In genomic region chr18:8603663-8604520, GRCh38 we compare ENCODE assay signal across 11 cellular contexts. TPM values are rescaled to one million over a fixed set of nuclear protein-coding genes. Genes with fewer than 3 reads are reported as not detected.
DNase-seq lines count a peak whose midpoint lies in the region; ATAC-seq, FAIRE-seq and TF ChIP-seq lines count a peak whose summit lies in the region.
"Had no signal": no experiment of that assay in that cellular context is flagged by ENCODE, and none has a peak within 500 bp of the region (broad histone marks: within the 10 kb centered on the region; RNA-seq: fewer than 3 reads in every experiment).

No MANE protein-coding gene starts in this region.

- no peaks in the 10 kb centered on the region for H3K9me1 ChIP-seq in K562 (ENCODE audit: control insufficient read depth, insufficient read depth, low read length)

- H3K4me3 ChIP-seq in NB4 (ENCODE audit: low read depth, low read length): peak overlapping the region; percentile 55
- no peak overlapping the region for H3K4me3 ChIP-seq in K562
- peak overlapping the region; percentile 12 for H3K4me3 ChIP-seq in thymus (ENCODE audit: low read length)
- H3K4me3 ChIP-seq: cardiac muscle cell had no signal

- no peak for TF ChIP-seq EP300 in K562 (IDR thresholded peaks at IDR 0.05; ENCODE audit: low read length)

- CTCF ChIA-PET in K562 (lab: Yijun Ruan, JAX; ENCODE audit: low intra/inter-chr PET ratio): no interaction called here

- H3K27ac Mint-ChIP-seq in activated naive CD4-positive, alpha-beta T cell treated with anti-CD3 and anti-CD28 coated beads, Interleukin-2, amount 50 U/mL, for 24 hours: no peak overlapping the region

- H3K4me1 Mint-ChIP-seq in activated naive CD4-positive, alpha-beta T cell treated with anti-CD3 and anti-CD28 coated beads, Interleukin-2, amount 50 U/mL, for 24 hours: peaks cover 22% of the 10 kb centered on the region

- BruUV-seq in K562 (replicated peaks; lab: Mats Ljungman, UMichigan): no TSS peak

- H3K4me1 ChIP-seq in K562 (replicated peaks in 1 of 2; ENCODE audit: control insufficient read depth in 2 of 2, insufficient read depth in 2 of 2, low read length in 2 of 2) (peaks cover 3 to 9% of the 10 kb centered on the region in 2 experiments; a peak in 4 of 5 replicates), thymus (ENCODE audit: control insufficient read depth, insufficient read depth, low read length) (no peaks in the 10 kb centered on the region)

- intact Hi-C loops in K562 (cut with micrococcal nuclease): no loop called here
- intact Hi-C loops in Right ventricle myocardium superior (cut with DNase I): no loop called here

- peak overlapping the region; percentile 53 for H3K4me2 ChIP-seq in K562 (ENCODE audit: insufficient read depth, low read length)

- in situ Hi-C loops in K562 (cut with MboI): no loop called here

- H3K79me2 ChIP-seq in K562 (ENCODE audit: control insufficient read depth, insufficient read depth, low read length): no peaks in the 10 kb centered on the region

- no peak for FAIRE-seq in K562 (lab: Jason Lieb, UNC)

- H3K27me3 Mint-ChIP-seq in activated naive CD4-positive, alpha-beta T cell treated with anti-CD3 and anti-CD28 coated beads, Interleukin-2, amount 50 U/mL, for 24 hours: peaks cover 13% of the 10 kb centered on the region

- H3K9ac ChIP-seq in K562 (ENCODE audit: insufficient read depth in 1 of 2, low read depth in 2 of 2, low read length in 2 of 2): no peak overlapping the region

- H3K36me3 Mint-ChIP-seq in activated naive CD4-positive, alpha-beta T cell treated with anti-CD3 and anti-CD28 coated beads, Interleukin-2, amount 50 U/mL, for 24 hours: no peaks in the 10 kb centered on the region

- no peak for TF ChIP-seq CTCF in NB4 (IDR thresholded peaks at IDR 0.05; ENCODE audit: low read depth, low read length)
- TF ChIP-seq CTCF in K562 (IDR thresholded peaks at IDR 0.05 in 2 of 3, conservative IDR thresholded peaks at IDR 0.05 in 1 of 3; ENCODE audit: insufficient read depth in 2 of 3, low read depth in 1 of 3, low read length in 3 of 3): no peak

- H3K27me3 ChIP-seq in K562 (ENCODE audit: control insufficient read depth in 2 of 2, insufficient read depth in 2 of 2, low read length in 2 of 2) (peaks cover 5 to 7% of the 10 kb centered on the region in 2 experiments; a peak in 3 of 5 replicates), thymus (ENCODE audit: control insufficient read depth, insufficient read depth) (no peaks in the 10 kb centered on the region)

- 20% methylated on average over 14 of the region's 14 CpGs for WGBS in K562 (ENCODE audit: insufficient coverage, low coverage, missing lambda C conversion rate)
- WGBS in thymus: 34% methylated on average over 14 of the region's 14 CpGs

- H4K20me1 ChIP-seq in K562 (replicated peaks; ENCODE audit: control insufficient read depth, insufficient read depth, low read length): no peaks in the 10 kb centered on the region

- no peaks in the 10 kb centered on the region for H3K9me3 Mint-ChIP-seq in activated naive CD4-positive, alpha-beta T cell treated with anti-CD3 and anti-CD28 coated beads, Interleukin-2, amount 50 U/mL, for 24 hours

- TF ChIP-seq POLR2A in NB4 (IDR thresholded peaks at IDR 0.05; ENCODE audit: extremely low read depth, insufficient read length) (no peak), K562 (conservative IDR thresholded peaks at IDR 0.05) (no peak)

- ATAC-seq in K562: peak; percentile 39
- no peak for ATAC-seq in Right ventricle myocardium superior (ENCODE audit: poor library complexity)

- H3K4me3 Mint-ChIP-seq in activated naive CD4-positive, alpha-beta T cell treated with anti-CD3 and anti-CD28 coated beads, Interleukin-2, amount 50 U/mL, for 24 hours: peak overlapping the region; percentile 34

- H3K27ac ChIP-seq in K562 (ENCODE audit: extremely low read depth, low read depth, low read length): no peak overlapping the region
- no peak overlapping the region for H3K27ac ChIP-seq in thymus (ENCODE audit: low read depth)
- H3K27ac ChIP-seq: cardiac muscle cell, VCaP had no signal

- no peaks in the 10 kb centered on the region for H3K9me3 ChIP-seq in K562 (replicated peaks; ENCODE audit: control insufficient read depth, insufficient read depth, low read depth, low read length)
- H3K9me3 ChIP-seq in thymus (ENCODE audit: control insufficient read depth): no peaks in the 10 kb centered on the region

- no peaks in the 10 kb centered on the region for H3K36me3 ChIP-seq in K562 (ENCODE audit: control insufficient read depth, insufficient read depth, low read length)
- H3K36me3 ChIP-seq in thymus (ENCODE audit: control insufficient read depth, insufficient read depth): no peaks in the 10 kb centered on the region
- H3K36me3 ChIP-seq: cardiac muscle cell had no signal

- peak overlapping the region; percentile 65 for H2AFZ ChIP-seq in K562 (ENCODE audit: low read depth, low read length)

- no peak for DNase-seq in activated naive CD4-positive, alpha-beta T cell (lab: John Stamatoyannopoulos, UW)
- DNase-seq in NB4 (ENCODE audit: low read depth) (peak; percentile 21), K562 (ENCODE audit: extremely low read depth in 1 of 4, low spot score in 3 of 4) (no peak), cerebellar nuclear complex (lab: John Stamatoyannopoulos, UW) (no peak), Right ventricle myocardium superior (no peak), NCI-H524 (lab: John Stamatoyannopoulos, UW) (no peak)
- DNase-seq: NCI-H187 had no signal

- TF ChIP-seq RAD21 in K562 (CRISPR knock-in tag; conservative IDR thresholded peaks at IDR 0.05 in 1 of 2, IDR thresholded peaks at IDR 0.05 in 1 of 2): no peak

- POLR2A ChIA-PET in K562 (lab: Yijun Ruan, JAX): interaction anchor here (0.7 to 1.2 kb wide), 6 partner anchors 8 to 68 kb away, joined by 3 to 5 read pairs (median 4); no protein-coding TSS in a partner anchor

TF ChIP-seq in K562, 482 proteins besides CTCF, POLR2A, EP300 and RAD21 (continues in another document):
- TF ChIP-seq HDAC3 (IDR thresholded peaks at IDR 0.05; ENCODE audit: borderline replicate concordance, partially characterized antibody) (no peak), ZNF764 (CRISPR knock-in tag; IDR thresholded peaks at IDR 0.05; ENCODE audit: low read depth) (no peak), ZSCAN29 (IDR thresholded peaks at IDR 0.05) (no peak), RNF2 (IDR thresholded peaks at IDR 0.05) (peak; percentile 35; the same call in 1 of the 2 replicates), CC2D1A (IDR thresholded peaks at IDR 0.05) (no peak), GTF3C2 (IDR thresholded peaks at IDR 0.05; ENCODE audit: borderline replicate concordance, extremely low read depth, insufficient read length) (no peak), KAT8 (IDR thresholded peaks at IDR 0.05; ENCODE audit: low read depth) (no peak), ZNF134 (CRISPR knock-in tag; conservative IDR thresholded peaks at IDR 0.05) (no peak), TOE1 (IDR thresholded peaks at IDR 0.05; ENCODE audit: borderline replicate concordance) (no peak), TOE1 (CRISPR knock-in tag; IDR thresholded peaks at IDR 0.05; ENCODE audit: borderline replicate concordance, low read depth) (no peak), ZNF316 (IDR thresholded peaks at IDR 0.05) (peak; percentile 85), MAFK (IDR thresholded peaks at IDR 0.05; ENCODE audit: low read length) (peak; percentile 30; the same call in 1 of the 2 replicates), ZNF274 (IDR thresholded peaks at IDR 0.05; ENCODE audit: borderline replicate concordance, low read depth, low read length) (no peak), TEAD1 (CRISPR knock-in tag; IDR thresholded peaks at IDR 0.05) (no peak)

RNA-seq across cellular contexts. Expression of gene RAB12, which starts 5.3 kb away (rescaled TPM):
- 17.8 and 67.8 TPM in 2 replicates for total RNA-seq in K562 (2011; cell fraction: chromatin; rRNA removed; ENCODE audit: low replicate concordance)
- 6.0 and 9.2 TPM in 2 replicates for total RNA-seq in K562 (2011; cell fraction: nucleolus; rRNA removed)
- 23.1 and 25.1 TPM in 2 replicates for total RNA-seq in K562 (2011; cell fraction: nucleoplasm; rRNA removed)
- total RNA-seq in K562 (2014; rRNA removed) (17.3 and 23.4 TPM in 2 replicates), K562 (2014; rRNA removed; fragmentation: Illumina TruSeq; extraction: Trizol) (21.6 and 24.3 TPM in 2 replicates), K562 (2015; rRNA removed; fragmentation: Illumina TruSeq; extraction: Trizol) (20.7 and 21.0 TPM in 2 replicates), K562 (2021) (16.9 and 18.8 TPM in 2 replicates), Right ventricle myocardium superior (123 TPM)
- polyA plus RNA-seq in K562 (2011; rRNA removed) (15.6 and 19.3 TPM in 2 replicates), K562 (2014; fragmentation: Illumina TruSeq; extraction: Trizol) (20.7 and 21.5 TPM in 2 replicates), K562 (2014; fragmentation: Nextera tagmentation; extraction: Ambion mirVana) (1 to 10 TPM in 1 of 2 experiments, under 1 TPM in 1; 0.48 to 1.4 TPM), K562 (2014; rRNA removed) (15.2 and 18.3 TPM in 2 replicates), thymus (60.0 TPM)
- 2.4 and 8.2 TPM in 2 replicates for polyA plus RNA-seq in K562 (2011; cell fraction: cytosol; rRNA removed)
- polyA plus RNA-seq in K562 (2011; cell fraction: nucleus; rRNA removed): 17.7 and 29.1 TPM in 2 replicates
- polyA plus RNA-seq in K562 (2012): 11.8 and 12.7 TPM in 2 replicates
- 26.6 and 31.5 TPM in 2 replicates for polyA minus RNA-seq in K562 (2011; rRNA and poly(A)+ RNA removed)
- 7.9 and 10.8 TPM in 2 replicates for polyA minus RNA-seq in K562 (2011; cell fraction: cytosol; rRNA and poly(A)+ RNA removed)
- polyA minus RNA-seq in K562 (2011; cell fraction: nucleus; rRNA and poly(A)+ RNA removed): 14.0 and 22.7 TPM in 2 replicates
